Comparison of ENCODE assay signal across 1 cellular context in the genomic region with DNA sequence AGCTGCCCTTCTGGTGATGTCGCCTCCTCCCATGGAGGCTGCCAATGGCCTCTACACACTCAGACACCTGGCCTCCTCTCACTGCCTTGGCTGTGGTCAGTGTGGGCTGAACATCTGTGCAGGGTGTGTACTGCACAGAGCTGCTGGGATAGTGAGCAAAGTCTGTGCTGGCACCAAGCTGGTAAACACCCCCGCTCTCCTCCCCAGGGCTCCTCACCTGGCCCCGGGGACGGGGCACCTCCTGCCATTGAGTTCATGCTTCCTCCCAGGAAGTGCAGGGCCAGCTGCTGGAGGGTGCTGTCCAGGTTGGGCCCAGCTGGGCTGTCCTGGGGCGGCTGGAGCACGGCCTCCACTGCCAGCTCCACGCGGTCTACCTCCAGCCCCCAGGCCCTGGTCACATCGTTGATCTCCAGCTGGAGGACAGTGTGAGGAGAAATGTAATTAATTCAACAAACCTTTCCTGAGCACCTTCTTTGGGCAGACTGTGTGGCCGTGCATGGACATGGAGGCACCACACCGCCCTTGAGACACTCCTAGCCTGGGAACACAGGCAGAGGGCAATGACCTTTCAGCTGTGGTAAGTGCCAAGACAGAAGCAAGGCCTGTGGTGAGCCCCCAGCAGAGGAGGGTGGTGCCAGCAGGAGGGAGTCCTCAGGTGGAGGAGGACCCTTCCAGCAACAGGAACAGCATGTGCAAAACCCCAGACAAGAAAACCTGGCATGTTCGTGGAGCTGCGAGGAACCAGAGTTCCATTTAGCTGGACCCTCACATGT.
TF ChIP-seq lines count a peak whose summit lies in the region.

No MANE protein-coding gene starts in this region.

TF ChIP-seq in GM23338, 12 proteins besides CTCF, POLR2A, EP300 and RAD21:
- TF ChIP-seq, protein P1, sequence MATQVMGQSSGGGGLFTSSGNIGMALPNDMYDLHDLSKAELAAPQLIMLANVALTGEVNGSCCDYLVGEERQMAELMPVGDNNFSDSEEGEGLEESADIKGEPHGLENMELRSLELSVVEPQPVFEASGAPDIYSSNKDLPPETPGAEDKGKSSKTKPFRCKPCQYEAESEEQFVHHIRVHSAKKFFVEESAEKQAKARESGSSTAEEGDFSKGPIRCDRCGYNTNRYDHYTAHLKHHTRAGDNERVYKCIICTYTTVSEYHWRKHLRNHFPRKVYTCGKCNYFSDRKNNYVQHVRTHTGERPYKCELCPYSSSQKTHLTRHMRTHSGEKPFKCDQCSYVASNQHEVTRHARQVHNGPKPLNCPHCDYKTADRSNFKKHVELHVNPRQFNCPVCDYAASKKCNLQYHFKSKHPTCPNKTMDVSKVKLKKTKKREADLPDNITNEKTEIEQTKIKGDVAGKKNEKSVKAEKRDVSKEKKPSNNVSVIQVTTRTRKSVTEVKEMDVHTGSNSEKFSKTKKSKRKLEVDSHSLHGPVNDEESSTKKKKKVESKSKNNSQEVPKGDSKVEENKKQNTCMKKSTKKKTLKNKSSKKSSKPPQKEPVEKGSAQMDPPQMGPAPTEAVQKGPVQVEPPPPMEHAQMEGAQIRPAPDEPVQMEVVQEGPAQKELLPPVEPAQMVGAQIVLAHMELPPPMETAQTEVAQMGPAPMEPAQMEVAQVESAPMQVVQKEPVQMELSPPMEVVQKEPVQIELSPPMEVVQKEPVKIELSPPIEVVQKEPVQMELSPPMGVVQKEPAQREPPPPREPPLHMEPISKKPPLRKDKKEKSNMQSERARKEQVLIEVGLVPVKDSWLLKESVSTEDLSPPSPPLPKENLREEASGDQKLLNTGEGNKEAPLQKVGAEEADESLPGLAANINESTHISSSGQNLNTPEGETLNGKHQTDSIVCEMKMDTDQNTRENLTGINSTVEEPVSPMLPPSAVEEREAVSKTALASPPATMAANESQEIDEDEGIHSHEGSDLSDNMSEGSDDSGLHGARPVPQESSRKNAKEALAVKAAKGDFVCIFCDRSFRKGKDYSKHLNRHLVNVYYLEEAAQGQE (IDR thresholded peaks at IDR 0.05; ENCODE audit: unreplicated experiment): no peak
- no peak for TF ChIP-seq NANOG (IDR thresholded peaks at IDR 0.05; ENCODE audit: borderline replicate concordance)
- TF ChIP-seq EZH2 (IDR thresholded peaks at IDR 0.05; ENCODE audit: low read depth, unreplicated experiment): no peak
- no peak for TF ChIP-seq EZH2phosphoT487 (IDR thresholded peaks at IDR 0.05; ENCODE audit: unreplicated experiment)
- TF ChIP-seq JUNB (IDR thresholded peaks at IDR 0.05; ENCODE audit: unreplicated experiment): no peak
- TF ChIP-seq ZNF114 (CRISPR knock-in tag; IDR thresholded peaks at IDR 0.05): no peak
- TF ChIP-seq, protein P2, sequence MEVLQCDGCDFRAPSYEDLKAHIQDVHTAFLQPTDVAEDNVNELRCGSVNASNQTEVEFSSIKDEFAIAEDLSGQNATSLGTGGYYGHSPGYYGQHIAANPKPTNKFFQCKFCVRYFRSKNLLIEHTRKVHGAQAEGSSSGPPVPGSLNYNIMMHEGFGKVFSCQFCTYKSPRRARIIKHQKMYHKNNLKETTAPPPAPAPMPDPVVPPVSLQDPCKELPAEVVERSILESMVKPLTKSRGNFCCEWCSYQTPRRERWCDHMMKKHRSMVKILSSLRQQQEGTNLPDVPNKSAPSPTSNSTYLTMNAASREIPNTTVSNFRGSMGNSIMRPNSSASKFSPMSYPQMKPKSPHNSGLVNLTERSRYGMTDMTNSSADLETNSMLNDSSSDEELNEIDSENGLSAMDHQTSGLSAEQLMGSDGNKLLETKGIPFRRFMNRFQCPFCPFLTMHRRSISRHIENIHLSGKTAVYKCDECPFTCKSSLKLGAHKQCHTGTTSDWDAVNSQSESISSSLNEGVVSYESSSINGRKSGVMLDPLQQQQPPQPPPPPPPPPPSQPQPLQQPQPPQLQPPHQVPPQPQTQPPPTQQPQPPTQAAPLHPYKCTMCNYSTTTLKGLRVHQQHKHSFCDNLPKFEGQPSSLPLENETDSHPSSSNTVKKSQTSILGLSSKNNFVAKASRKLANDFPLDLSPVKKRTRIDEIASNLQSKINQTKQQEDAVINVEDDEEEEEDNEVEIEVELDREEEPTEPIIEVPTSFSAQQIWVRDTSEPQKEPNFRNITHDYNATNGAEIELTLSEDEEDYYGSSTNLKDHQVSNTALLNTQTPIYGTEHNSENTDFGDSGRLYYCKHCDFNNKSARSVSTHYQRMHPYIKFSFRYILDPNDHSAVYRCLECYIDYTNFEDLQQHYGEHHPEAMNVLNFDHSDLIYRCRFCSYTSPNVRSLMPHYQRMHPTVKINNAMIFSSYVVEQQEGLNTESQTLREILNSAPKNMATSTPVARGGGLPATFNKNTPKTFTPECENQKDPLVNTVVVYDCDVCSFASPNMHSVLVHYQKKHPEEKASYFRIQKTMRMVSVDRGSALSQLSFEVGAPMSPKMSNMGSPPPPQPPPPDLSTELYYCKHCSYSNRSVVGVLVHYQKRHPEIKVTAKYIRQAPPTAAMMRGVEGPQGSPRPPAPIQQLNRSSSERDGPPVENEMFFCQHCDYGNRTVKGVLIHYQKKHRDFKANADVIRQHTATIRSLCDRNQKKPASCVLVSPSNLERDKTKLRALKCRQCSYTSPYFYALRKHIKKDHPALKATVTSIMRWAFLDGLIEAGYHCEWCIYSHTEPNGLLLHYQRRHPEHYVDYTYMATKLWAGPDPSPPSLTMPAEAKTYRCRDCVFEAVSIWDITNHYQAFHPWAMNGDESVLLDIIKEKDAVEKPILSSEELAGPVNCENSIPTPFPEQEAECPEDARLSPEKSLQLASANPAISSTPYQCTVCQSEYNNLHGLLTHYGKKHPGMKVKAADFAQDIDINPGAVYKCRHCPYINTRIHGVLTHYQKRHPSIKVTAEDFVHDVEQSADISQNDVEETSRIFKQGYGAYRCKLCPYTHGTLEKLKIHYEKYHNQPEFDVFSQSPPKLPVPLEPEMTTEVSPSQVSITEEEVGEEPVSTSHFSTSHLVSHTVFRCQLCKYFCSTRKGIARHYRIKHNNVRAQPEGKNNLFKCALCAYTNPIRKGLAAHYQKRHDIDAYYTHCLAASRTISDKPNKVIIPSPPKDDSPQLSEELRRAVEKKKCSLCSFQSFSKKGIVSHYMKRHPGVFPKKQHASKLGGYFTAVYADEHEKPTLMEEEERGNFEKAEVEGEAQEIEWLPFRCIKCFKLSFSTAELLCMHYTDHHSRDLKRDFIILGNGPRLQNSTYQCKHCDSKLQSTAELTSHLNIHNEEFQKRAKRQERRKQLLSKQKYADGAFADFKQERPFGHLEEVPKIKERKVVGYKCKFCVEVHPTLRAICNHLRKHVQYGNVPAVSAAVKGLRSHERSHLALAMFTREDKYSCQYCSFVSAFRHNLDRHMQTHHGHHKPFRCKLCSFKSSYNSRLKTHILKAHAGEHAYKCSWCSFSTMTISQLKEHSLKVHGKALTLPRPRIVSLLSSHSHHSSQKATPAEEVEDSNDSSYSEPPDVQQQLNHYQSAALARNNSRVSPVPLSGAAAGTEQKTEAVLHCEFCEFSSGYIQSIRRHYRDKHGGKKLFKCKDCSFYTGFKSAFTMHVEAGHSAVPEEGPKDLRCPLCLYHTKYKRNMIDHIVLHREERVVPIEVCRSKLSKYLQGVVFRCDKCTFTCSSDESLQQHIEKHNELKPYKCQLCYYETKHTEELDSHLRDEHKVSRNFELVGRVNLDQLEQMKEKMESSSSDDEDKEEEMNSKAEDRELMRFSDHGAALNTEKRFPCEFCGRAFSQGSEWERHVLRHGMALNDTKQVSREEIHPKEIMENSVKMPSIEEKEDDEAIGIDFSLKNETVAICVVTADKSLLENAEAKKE (CRISPR knock-in tag; IDR thresholded peaks at IDR 0.05): no peak
- TF ChIP-seq POLR2AphosphoS5 (IDR thresholded peaks at IDR 0.05; ENCODE audit: low read depth): no peak
TF ChIP-seq in GM23338: peak in this region for 0.
